In the genomic region with DNA sequence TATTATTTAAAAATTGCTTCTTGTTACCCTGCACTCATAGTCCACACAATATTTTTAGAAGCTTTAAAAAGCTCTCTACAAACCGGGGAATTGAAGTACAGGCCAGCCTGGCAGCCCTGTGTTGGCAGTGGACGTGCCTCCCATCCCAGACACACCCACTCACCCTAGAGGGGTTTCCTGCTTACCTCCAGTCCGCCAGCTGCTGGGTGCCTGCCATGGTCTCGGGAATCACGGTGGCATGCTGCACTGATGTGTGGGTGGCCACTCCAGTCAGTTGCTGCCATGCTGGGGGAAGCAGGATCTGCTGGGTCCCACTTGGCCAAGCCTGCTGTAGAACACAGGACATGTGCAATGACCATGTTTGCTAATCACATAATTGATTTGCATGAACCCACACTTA, we compare ENCODE assay signal across 21 cellular contexts.
A peak's percentile ranks its signal among the peaks of the same experiment; 100 is the strongest.
DNase-seq lines count a peak whose midpoint lies in the region; ATAC-seq and TF ChIP-seq lines count a peak whose summit lies in the region.
"Had no signal": no experiment of that assay in that cellular context is flagged by ENCODE, and none has a peak within 500 bp of the region (broad histone marks: within the 10 kb centered on the region; RNA-seq: fewer than 3 reads in every experiment).

No MANE protein-coding gene starts in this region.

- peaks cover 42% of the 10 kb centered on the region for H3K36me3 Mint-ChIP-seq in endodermal cell (ENCODE audit: low read depth)

- no peak overlapping the region for H3K27ac Mint-ChIP-seq in endodermal cell
- H3K27ac Mint-ChIP-seq: CD4-positive, alpha-beta T cell had no signal

- no peak overlapping the region for H3K9ac ChIP-seq in endodermal cell (ENCODE audit: extremely low read depth, low read length, poor library complexity, severe bottlenecking)
- H3K9ac ChIP-seq: GM23248, KMS-11 had no signal

- peaks cover 57% of the 10 kb centered on the region for H3K36me3 ChIP-seq in right atrium auricular region
- H3K36me3 ChIP-seq in heart left ventricle: peaks cover 3 to 97% (median 86%) of the 10 kb centered on the region in 9 donors
- H3K36me3 ChIP-seq in endodermal cell (ENCODE audit: control insufficient read depth, insufficient read depth, low read length): peaks cover 88% of the 10 kb centered on the region

- H3K27me3 ChIP-seq in right atrium auricular region (no peaks in the 10 kb centered on the region), heart left ventricle (no peaks in the 10 kb centered on the region), endodermal cell (ENCODE audit: control insufficient read depth, insufficient read depth, low read length, poor library complexity, severe bottlenecking) (no peaks in the 10 kb centered on the region)
- H3K27me3 ChIP-seq: BLaER1 treated with 17β-estradiol and CSF1 and Interleukin-3, amounts not matched to agents 10 nM and 100 nM had no signal

- peaks cover 0 to 12% of the 10 kb centered on the region in 2 donors for H3K4me1 ChIP-seq in right atrium auricular region
- H3K4me1 ChIP-seq in heart left ventricle: peaks cover 0 to 23% (median 0%) of the 10 kb centered on the region in 12 donors
- H3K4me1 ChIP-seq in endodermal cell (ENCODE audit: control insufficient read depth, insufficient read depth, low read length): no peaks in the 10 kb centered on the region

- H3K4me1 Mint-ChIP-seq in endodermal cell: no peaks in the 10 kb centered on the region

- no peak overlapping the region for H3K4me3 Mint-ChIP-seq in endodermal cell
- H3K4me3 Mint-ChIP-seq: CD4-positive, alpha-beta T cell had no signal

- intact Hi-C loops in Right ventricle myocardium inferior (cut with DNase I): loop anchor here (5.0 kb wide), 1 partner anchor 398 kb away; no protein-coding TSS in a partner anchor
- intact Hi-C loops in heart left ventricle (cut with DNase I): loop anchor here in 7 of 10 donors (2.0 to 10.0 kb wide), 5 partner anchors 99 to 741 kb away; no protein-coding TSS in a partner anchor
- intact Hi-C loops in posterior cingulate gyrus (cut with DNase I): loop anchor here (5.0 kb wide), 1 partner anchor 398 kb away; no protein-coding TSS in a partner anchor

- TF ChIP-seq CTCF in right atrium auricular region (IDR thresholded peaks at IDR 0.05): no peak
- no peak for TF ChIP-seq CTCF in heart left ventricle (IDR thresholded peaks at IDR 0.05)
- no peak for TF ChIP-seq CTCF in endodermal cell (conservative IDR thresholded peaks at IDR 0.05)

- H3K9me3 Mint-ChIP-seq in endodermal cell: no peaks in the 10 kb centered on the region
- H3K9me3 Mint-ChIP-seq: CD4-positive, alpha-beta T cell had no signal

- 52 to 76% (median 56%) methylated on average over 5 of the region's 5 CpGs for WGBS in heart left ventricle, 4 donors
- 93 to 100% methylated on average over 2 to 5 of the region's 5 CpGs for WGBS in endodermal cell (ENCODE audit: insufficient coverage in 1 of 2, insufficient read length in 1 of 2), 2 experiments

- no peak overlapping the region for H3K4me3 ChIP-seq in right atrium auricular region
- no peak overlapping the region for H3K4me3 ChIP-seq in heart left ventricle
- H3K4me3 ChIP-seq in endodermal cell (ENCODE audit: low read length): no peak overlapping the region
- H3K4me3 ChIP-seq: BLaER1 treated with 17β-estradiol and CSF1 and Interleukin-3, amounts not matched to agents 10 nM and 100 nM; GM23248; PC-9 had no signal

- no peak overlapping the region for H3K27ac ChIP-seq in right atrium auricular region
- H3K27ac ChIP-seq in heart left ventricle: no peak overlapping the region
- peak overlapping the region; percentile 23 for H3K27ac ChIP-seq in substantia nigra (ENCODE audit: low read depth, low read length, poor library complexity, severe bottlenecking)
- H3K27ac ChIP-seq in endodermal cell (ENCODE audit: low read depth, low read length): no peak overlapping the region
- H3K27ac ChIP-seq: BLaER1 treated with 17β-estradiol and CSF1 and Interleukin-3, amounts not matched to agents 10 nM and 100 nM; GM23248; KMS-11; PC-9 had no signal

- H3K9me3 ChIP-seq in right atrium auricular region (no peaks in the 10 kb centered on the region), heart left ventricle (no peaks in the 10 kb centered on the region), endodermal cell (ENCODE audit: control insufficient read depth, low read length) (no peaks in the 10 kb centered on the region)

- no peaks in the 10 kb centered on the region for H3K27me3 Mint-ChIP-seq in endodermal cell (ENCODE audit: insufficient read depth)
- H3K27me3 Mint-ChIP-seq: CD4-positive, alpha-beta T cell had no signal

- ATAC-seq in Right ventricle myocardium inferior: peak; percentile 44
- ATAC-seq in heart left ventricle: peak in 3 of 4 donors; percentile 59 to 78 (median 78)
- ATAC-seq in left lobe of liver: no peak
- ATAC-seq in HG02970 (IDR thresholded peaks at IDR 0.05; ENCODE audit: low FRiP score, unreplicated experiment): no peak

- DNase-seq in Right ventricle myocardium inferior (ENCODE audit: missing footprints) (no peak), right atrium auricular region (ENCODE audit: low spot score) (no peak), heart left ventricle (peak in 3 of 5 donors; percentile 37 to 66 (median 59)), left lobe of liver (ENCODE audit: low spot score) (peak; percentile 42), substantia nigra (lab: John Stamatoyannopoulos, UW) (no peak), endodermal cell (no peak), posterior cingulate gyrus (no peak)
- DNase-seq: CD4-positive, alpha-beta T cell; DMS53; GM23248; H7; MM.1S; NCI-H1694; NCI-H2081; NCI-H2227 treated with DMSO at 0.1 percent for 48 hours; NCI-H526 treated with DMSO at 0.1 percent for 48 hours; PC-9; SHP77 treated with DMSO at 0.1 percent for 48 hours had no signal

- TF ChIP-seq POLR2A in heart left ventricle (IDR thresholded peaks at IDR 0.05): no peak

Comparison
In these comparisons a context has a peak if more than half of its experiments do, and no peak if none do; other contexts are left out.
1. DNase-seq: peak in heart left ventricle (3 of 5) and left lobe of liver (single experiment); none in Right ventricle myocardium inferior (single experiment), right atrium auricular region (single experiment), substantia nigra (0 of 49), endodermal cell (single experiment) and posterior cingulate gyrus (0 of 10).
2. ATAC-seq: peak in Right ventricle myocardium inferior (single experiment) and heart left ventricle (3 of 4); none in left lobe of liver (single experiment) and HG02970 (single experiment).